In the genomic region with DNA sequence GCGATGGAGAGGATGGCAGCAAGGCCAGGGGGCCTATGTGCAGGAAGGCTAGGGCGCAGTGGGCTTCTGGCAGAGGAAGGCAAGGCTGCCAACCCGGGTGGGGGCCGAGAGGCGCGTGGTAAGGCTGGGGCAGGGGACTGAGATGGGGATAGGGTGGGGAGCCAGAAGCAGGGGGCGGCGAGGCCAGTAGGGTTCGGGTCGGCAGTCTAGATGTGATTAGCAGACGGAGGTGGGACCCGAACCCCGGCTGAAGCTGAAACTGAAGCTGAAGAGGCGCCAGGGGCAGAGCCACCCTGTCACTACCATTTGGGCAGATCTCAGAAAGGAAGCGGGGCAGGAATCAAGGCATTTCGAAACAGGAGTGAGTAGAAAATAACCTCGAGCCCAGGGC, we compare ENCODE assay signal across 8 cellular contexts. TPM values are rescaled to one million over a fixed set of nuclear protein-coding genes. Genes with fewer than 3 reads are reported as not detected.
DNase-seq lines count a peak whose midpoint lies in the region; ATAC-seq and TF ChIP-seq lines count a peak whose summit lies in the region.

No MANE protein-coding gene starts in this region.

- H3K4me2 ChIP-seq in DND-41 (ENCODE audit: insufficient read depth, low read length) (peak overlapping the region; percentile 97), IMR-90 (ENCODE audit: low read depth, low read length) (peak overlapping the region; percentile 77)

- H3K36me3 Mint-ChIP-seq in naive thymus-derived CD4-positive, alpha-beta T cell: peaks cover 0 to 26% (median 3%) of the 10 kb centered on the region in 5 donors

- H3K27ac Mint-ChIP-seq in naive thymus-derived CD4-positive, alpha-beta T cell: peak overlapping the region; percentile 52 to 93 (median 77)

- no peak overlapping the region for H3K18ac ChIP-seq in IMR-90 (ENCODE audit: low read depth, low read length)

- TF ChIP-seq POLR2A in IMR-90 (IDR thresholded peaks at IDR 0.05; ENCODE audit: low read depth, low read length) (no peak), suprapubic skin (IDR thresholded peaks at IDR 0.05) (no peak)

- peak overlapping the region; percentile 75 for H3K23ac ChIP-seq in IMR-90 (ENCODE audit: low read depth, low read length)

- no peak for TF ChIP-seq RAD21 in IMR-90 (IDR thresholded peaks at IDR 0.05; ENCODE audit: low read length)

- no peak overlapping the region for H4K91ac ChIP-seq in IMR-90 (ENCODE audit: insufficient read depth, low read depth, low read length)

- peak; percentile 50 for ATAC-seq in DND-41 (ENCODE audit: insufficient read depth, low read depth)
- ATAC-seq in GM21447 (IDR thresholded peaks at IDR 0.05; ENCODE audit: unreplicated experiment): peak; percentile 14
- peak; percentile 9; the same call in 1 of the 2 replicates for ATAC-seq in IMR-90 (ENCODE audit: low read depth)
- ATAC-seq in naive thymus-derived CD4-positive, alpha-beta T cell: peak; percentile 20

- dilution Hi-C loops in IMR-90 (cut with HindIII; ENCODE audit: low sequenced_read_pairs, unreplicated experiment): no loop called here

- H3K4me1 ChIP-seq in DND-41 (ENCODE audit: insufficient read depth, low read length) (peaks cover 34% of the 10 kb centered on the region), IMR-90 (ENCODE audit: control insufficient read depth, insufficient read depth, low read length) (no peaks in the 10 kb centered on the region), suprapubic skin (peaks cover 16% of the 10 kb centered on the region)
- H3K4me1 ChIP-seq in naive thymus-derived CD4-positive, alpha-beta T cell (ENCODE audit: control insufficient read depth in 2 of 2, insufficient read depth in 2 of 2, low read length in 2 of 2): peaks cover 14 to 18% of the 10 kb centered on the region in 2 donors

- peaks cover 0 to 4% (median 0%) of the 10 kb centered on the region in 11 donors for H3K9me3 Mint-ChIP-seq in naive thymus-derived CD4-positive, alpha-beta T cell

- no peak overlapping the region for H2BK120ac ChIP-seq in IMR-90 (ENCODE audit: low read depth, low read length)

- H4K20me1 ChIP-seq in DND-41 (ENCODE audit: insufficient read depth, low read length) (no peaks in the 10 kb centered on the region), IMR-90 (ENCODE audit: insufficient read depth, low read length) (peaks cover 6% of the 10 kb centered on the region; the same call in 1 of the 2 replicates)

- H3K27me3 Mint-ChIP-seq in naive thymus-derived CD4-positive, alpha-beta T cell: peaks cover 0 to 10% (median 0%) of the 10 kb centered on the region in 5 donors

- H4K5ac ChIP-seq in IMR-90 (ENCODE audit: low read depth, low read length): no peak overlapping the region

- peak; percentile 58 for DNase-seq in DND-41
- DNase-seq in IMR-90: no peak
- peak; percentile 23 for DNase-seq in activated CD4-positive, alpha-beta T cell treated with anti-CD3 and anti-CD28 coated beads, Interleukin-2, amount 50 U/mL, for 1 hour
- no peak for DNase-seq in epithelial cell of proximal tubule (ENCODE audit: low read depth)
- peak in 1 of 9 donors; percentile 19 for DNase-seq in naive thymus-derived CD4-positive, alpha-beta T cell
- DNase-seq in suprapubic skin (ENCODE audit: low spot score in 2 of 2): peak in 1 of 2 donors; percentile 56
- DNase-seq in cerebellar nuclear complex (lab: John Stamatoyannopoulos, UW): no peak

- H2AK5ac ChIP-seq in IMR-90 (ENCODE audit: low read depth, low read length): no peak overlapping the region

- WGBS in IMR-90 (ENCODE audit: extremely low coverage in 2 of 2, insufficient read length in 1 of 2), 2 experiments: 0% methylated on average over 2 of the region's 17 CpGs; no CpG with 5 or more reads in 1 of the 2 experiments
- WGBS in suprapubic skin: under 1% methylated on average over 17 of the region's 17 CpGs

- H4K8ac ChIP-seq in IMR-90 (ENCODE audit: low read depth in 2 of 2, low read length in 2 of 2): peak overlapping the region in 1 of 2 experiments; percentile 38; a peak in 2 of 4 replicates

- H3K4me3 ChIP-seq in DND-41 (ENCODE audit: low read depth in 1 of 2, low read length in 2 of 2) (peak overlapping the region; percentile 71), IMR-90 (ENCODE audit: insufficient read depth, low read depth, low read length) (peak overlapping the region; percentile 86), epithelial cell of proximal tubule (ENCODE audit: low read depth, low read length) (peak overlapping the region; percentile 90), suprapubic skin (peak overlapping the region; percentile 67)
- H3K4me3 ChIP-seq in naive thymus-derived CD4-positive, alpha-beta T cell (ENCODE audit: low read length): peak overlapping the region; percentile 99

- H2BK5ac ChIP-seq in IMR-90 (ENCODE audit: low read depth, low read length, poor library complexity, severe bottlenecking): no peak overlapping the region

- peak overlapping the region; percentile 88 for H2AFZ ChIP-seq in DND-41 (ENCODE audit: low read depth, low read length)
- peak overlapping the region; percentile 96 for H2AFZ ChIP-seq in IMR-90 (replicated peaks; ENCODE audit: low read length, poor library complexity)

- TF ChIP-seq CTCF in DND-41 (IDR thresholded peaks at IDR 0.05; ENCODE audit: borderline replicate concordance, extremely low read depth, low read length, poor library complexity, severe bottlenecking) (no peak), IMR-90 (conservative IDR thresholded peaks at IDR 0.05; ENCODE audit: low read depth, low read length) (no peak), epithelial cell of proximal tubule (conservative IDR thresholded peaks at IDR 0.05; ENCODE audit: low read depth, low read length) (no peak), suprapubic skin (IDR thresholded peaks at IDR 0.05) (no peak)

- peak overlapping the region in 7 of 10 donors; percentile 88 to 97 (median 93) for H3K4me3 Mint-ChIP-seq in naive thymus-derived CD4-positive, alpha-beta T cell

- H3K79me2 ChIP-seq in DND-41 (ENCODE audit: insufficient read depth, low read length): peaks cover 48% of the 10 kb centered on the region

- peaks cover 20 to 45% (median 39%) of the 10 kb centered on the region in 7 donors for H3K4me1 Mint-ChIP-seq in naive thymus-derived CD4-positive, alpha-beta T cell

- in situ Hi-C loops in IMR-90 (cut with MboI; ENCODE audit: low sequenced_read_pairs): no loop called here

- no peak for TF ChIP-seq EP300 in suprapubic skin (IDR thresholded peaks at IDR 0.05)

- H2AK9ac ChIP-seq in IMR-90 (replicated peaks; ENCODE audit: low read depth, low read length, poor library complexity): peak overlapping the region; percentile 74

- H3K9me3 ChIP-seq in DND-41 (ENCODE audit: insufficient read depth, low read length, severe bottlenecking) (no peaks in the 10 kb centered on the region), IMR-90 (ENCODE audit: control insufficient read depth, insufficient read depth, low read length) (no peaks in the 10 kb centered on the region), suprapubic skin (no peaks in the 10 kb centered on the region)
- H3K9me3 ChIP-seq in naive thymus-derived CD4-positive, alpha-beta T cell (ENCODE audit: control insufficient read depth in 2 of 3, low read length in 3 of 3): no peaks in the 10 kb centered on the region

- CTCF ChIA-PET in IMR-90 (lab: Yijun Ruan, JAX): interaction anchor here (0.6 kb wide), 1 partner anchor 76 kb away, joined by 3 read pairs; no protein-coding TSS in a partner anchor
- CTCF ChIA-PET in naive thymus-derived CD4-positive, alpha-beta T cell (lab: Charles Lee): interaction anchor here (1.4 to 1.9 kb wide), 3 partner anchors 54 to 60 kb away, joined by 3 to 5 read pairs (median 4); a partner anchor contains a TSS

- 0 out of 2 replicates have a peak, but pooled peaks cover 5% of the 10 kb centered on the region for H3K36me3 ChIP-seq in DND-41 (ENCODE audit: insufficient read depth, low read length)
- no peaks in the 10 kb centered on the region for H3K36me3 ChIP-seq in IMR-90 (ENCODE audit: control insufficient read depth, insufficient read depth, low read length)
- peaks cover 0 to 5% (median 0%) of the 10 kb centered on the region in 3 experiments for H3K36me3 ChIP-seq in naive thymus-derived CD4-positive, alpha-beta T cell (ENCODE audit: control insufficient read depth in 2 of 3, insufficient read depth in 3 of 3, low read length in 3 of 3)
- no peaks in the 10 kb centered on the region for H3K36me3 ChIP-seq in suprapubic skin

- H2BK20ac ChIP-seq in IMR-90 (ENCODE audit: low read depth, low read length): no peak overlapping the region

- intact Hi-C loops in IMR-90 (cut with micrococcal nuclease): loop anchor here (2.0 kb wide), 1 partner anchor 56 kb away; a partner anchor contains a TSS
- intact Hi-C loops in naive thymus-derived CD4-positive, alpha-beta T cell (cut with micrococcal nuclease): loop anchor here (2.0 to 5.0 kb wide), 6 partner anchors 240 to 1716 kb away; a partner anchor contains a TSS

- no TSS peak for BruUV-seq in IMR-90 (replicated peaks; lab: Mats Ljungman, UMichigan)

- H3K9ac ChIP-seq in DND-41 (ENCODE audit: low read depth, low read length) (peak overlapping the region; percentile 82), IMR-90 (ENCODE audit: low read depth, low read length) (peak overlapping the region; percentile 66)

- peaks cover 7 to 13% of the 10 kb centered on the region in 2 experiments; a peak in 3 of 4 replicates for H3K79me1 ChIP-seq in IMR-90 (ENCODE audit: low read depth in 1 of 2, low read length in 2 of 2)

- H3K4ac ChIP-seq in IMR-90 (ENCODE audit: low read depth, low read length): peak overlapping the region; percentile 18; the same call in 1 of the 2 replicates

- H3K27me3 ChIP-seq in DND-41 (ENCODE audit: insufficient read depth, low read length, poor library complexity) (no peaks in the 10 kb centered on the region), IMR-90 (ENCODE audit: control insufficient read depth, insufficient read depth, low read length) (peaks cover 7% of the 10 kb centered on the region), suprapubic skin (no peaks in the 10 kb centered on the region)
- H3K27me3 ChIP-seq in naive thymus-derived CD4-positive, alpha-beta T cell (ENCODE audit: control insufficient read depth in 2 of 2, insufficient read depth in 2 of 2, low read length in 2 of 2): no peaks in the 10 kb centered on the region

- peak overlapping the region; percentile 76 for H3K27ac ChIP-seq in DND-41 (ENCODE audit: low read length)
- H3K27ac ChIP-seq in IMR-90 (ENCODE audit: insufficient read depth, low read length): peak overlapping the region; percentile 23
- peak overlapping the region; percentile 87 for H3K27ac ChIP-seq in naive thymus-derived CD4-positive, alpha-beta T cell (ENCODE audit: low read depth, low read length)
- peak overlapping the region; percentile 75 for H3K27ac ChIP-seq in suprapubic skin

- POLR2A ChIA-PET in IMR-90 (lab: Charles Lee; ENCODE audit: unreplicated experiment): no interaction called here
- POLR2A ChIA-PET in naive thymus-derived CD4-positive, alpha-beta T cell (lab: Charles Lee): interaction anchor here (1.0 to 2.0 kb wide), 4 partner anchors 40 to 83 kb away, joined by 3 to 9 read pairs (median 4); a partner anchor contains a TSS

- no peak overlapping the region for H2BK15ac ChIP-seq in IMR-90 (ENCODE audit: low read depth, low read length)

- H3K9me1 ChIP-seq in IMR-90 (ENCODE audit: insufficient read depth, low read length): peaks cover 3% of the 10 kb centered on the region

- no peak overlapping the region for H3K56ac ChIP-seq in IMR-90 (ENCODE audit: extremely low read depth, insufficient read depth, low read length)

- peak overlapping the region; percentile 75 for H3K14ac ChIP-seq in IMR-90 (replicated peaks; ENCODE audit: low read depth, low read length)

RNA-seq across cellular contexts. Expression of a gene that starts 0.5 kb away (rescaled TPM):
- total RNA-seq in IMR-90 (2012; rRNA removed) (5.0 and 6.9 TPM in 2 replicates), epithelial cell of proximal tubule (9.9 and 10.1 TPM in 2 replicates), suprapubic skin (10 to 100 TPM in 1 of 4 donors, 1 to 10 TPM in 3; 5.3 to 11.2 (median 7.9) TPM)
- polyA plus RNA-seq in IMR-90 (2012; rRNA removed): 1.9 and 2.2 TPM in 2 replicates
- 0.73 and 0.78 TPM in 2 replicates for polyA plus RNA-seq in IMR-90 (2012; cell fraction: cytosol; rRNA removed)
- 0.91 and 2.9 TPM in 2 replicates for polyA plus RNA-seq in IMR-90 (2012; cell fraction: nucleus; rRNA removed; ENCODE audit: low replicate concordance)
- total RNA-seq in naive thymus-derived CD4-positive, alpha-beta T cell: 10 to 100 TPM in 1 of 5 experiments, 1 to 10 TPM in 4; 5.5 to 18.6 (median 7.0) TPM
- 1 to 10 TPM; 2.4 to 3.1 TPM for polyA plus RNA-seq in naive thymus-derived CD4-positive, alpha-beta T cell

RNA-seq across cellular contexts. Expression of a gene that starts 0.8 kb away (rescaled TPM):
- total RNA-seq in IMR-90 (2012; rRNA removed): 1.3 and 1.7 TPM in 2 replicates
- 0.17 and 0.68 TPM in 2 replicates for polyA plus RNA-seq in IMR-90 (2012; rRNA removed)
- 0.03 and 0.17 TPM in 2 replicates for polyA plus RNA-seq in IMR-90 (2012; cell fraction: cytosol; rRNA removed)
- polyA plus RNA-seq in IMR-90 (2012; cell fraction: nucleus; rRNA removed; ENCODE audit: low replicate concordance): 0.02 and 0.17 TPM in 2 replicates
- total RNA-seq in epithelial cell of proximal tubule: 0.40 and 0.58 TPM in 2 replicates
- total RNA-seq in naive thymus-derived CD4-positive, alpha-beta T cell: under 1 TPM in 3 of 5 experiments, not detected in 2; 0.27 to 0.46 (median 0.42) TPM
- polyA plus RNA-seq in naive thymus-derived CD4-positive, alpha-beta T cell: not detected
- under 1 TPM in 1 of 4 donors, not detected in 3; 0.93 TPM for total RNA-seq in suprapubic skin

RNA-seq across cellular contexts. Expression of a gene that starts 46.9 kb away (rescaled TPM):
- total RNA-seq in IMR-90 (2012; rRNA removed): under 0.01 TPM in 2 replicates
- polyA plus RNA-seq in IMR-90 (2012; rRNA removed): 0.06 and 0.14 TPM in 2 replicates
- not detected in 2 replicates for polyA plus RNA-seq in IMR-90 (2012; cell fraction: cytosol; rRNA removed)
- 0.20 and 0.47 TPM in 2 replicates for polyA plus RNA-seq in IMR-90 (2012; cell fraction: nucleus; rRNA removed; ENCODE audit: low replicate concordance)
- total RNA-seq in epithelial cell of proximal tubule: not detected in 2 replicates
- 1 to 10 TPM in 1 of 5 experiments, under 1 TPM in 4; 0.32 to 1.1 (median 0.56) TPM for total RNA-seq in naive thymus-derived CD4-positive, alpha-beta T cell
- polyA plus RNA-seq in naive thymus-derived CD4-positive, alpha-beta T cell: not detected
- under 1 TPM in 3 of 4 donors, not detected in 1; 0.38 to 0.47 (median 0.40) TPM for total RNA-seq in suprapubic skin

RNA-seq across cellular contexts. Expression of a gene that starts 55.5 kb away (rescaled TPM):
- total RNA-seq in IMR-90 (2012; rRNA removed): 25.0 and 29.0 TPM in 2 replicates
- polyA plus RNA-seq in IMR-90 (2012; rRNA removed): 19.3 and 19.4 TPM in 2 replicates
- 18.3 and 23.3 TPM in 2 replicates for polyA plus RNA-seq in IMR-90 (2012; cell fraction: cytosol; rRNA removed)
- polyA plus RNA-seq in IMR-90 (2012; cell fraction: nucleus; rRNA removed; ENCODE audit: low replicate concordance): 16.0 and 20.6 TPM in 2 replicates
- 23.8 and 36.1 TPM in 2 replicates for total RNA-seq in epithelial cell of proximal tubule
- total RNA-seq in naive thymus-derived CD4-positive, alpha-beta T cell: 10 to 100 TPM in 3 of 5 experiments, 1 to 10 TPM in 2; 7.1 to 13.4 (median 11.5) TPM
- 1 to 10 TPM; 5.6 to 9.5 TPM for polyA plus RNA-seq in naive thymus-derived CD4-positive, alpha-beta T cell
- total RNA-seq in suprapubic skin: 10 to 100 TPM; 26.1 to 41.1 (median 31.6) TPM

RNA-seq across cellular contexts. Expression of a gene that starts 55.7 kb away (rescaled TPM):
- total RNA-seq in IMR-90 (2012; rRNA removed): 5.8 and 6.5 TPM in 2 replicates
- polyA plus RNA-seq in IMR-90 (2012; rRNA removed): 13.0 and 13.1 TPM in 2 replicates
- 7.4 and 9.6 TPM in 2 replicates for polyA plus RNA-seq in IMR-90 (2012; cell fraction: cytosol; rRNA removed)
- polyA plus RNA-seq in IMR-90 (2012; cell fraction: nucleus; rRNA removed; ENCODE audit: low replicate concordance): 40.0 and 47.7 TPM in 2 replicates
- 15.5 and 17.8 TPM in 2 replicates for total RNA-seq in epithelial cell of proximal tubule
- 10 to 100 TPM in 2 of 5 experiments, 1 to 10 TPM in 3; 6.9 to 15.3 (median 9.4) TPM for total RNA-seq in naive thymus-derived CD4-positive, alpha-beta T cell
- under 1 TPM in 1 of 2 donors, not detected in 1; 0.39 TPM for polyA plus RNA-seq in naive thymus-derived CD4-positive, alpha-beta T cell
- total RNA-seq in suprapubic skin: 10 to 100 TPM; 16.3 to 72.0 (median 19.4) TPM

Comparison
In these comparisons a context has a peak if more than half of its experiments do, and no peak if none do; other contexts are left out.
1. DNase-seq: peak in DND-41 (single experiment) and activated CD4-positive, alpha-beta T cell treated with anti-CD3 and anti-CD28 coated beads, Interleukin-2, amount 50 U/mL, for 1 hour (single experiment); none in IMR-90 (single experiment), epithelial cell of proximal tubule (single experiment) and cerebellar nuclear complex (0 of 2).
2. H3K27ac ChIP-seq: peak in every context shown above with its lines; median percentile 87 in naive thymus-derived CD4-positive, alpha-beta T cell; 76 in DND-41; 75 in suprapubic skin; 23 in IMR-90.
3. Peak in every context shown above with its lines, with median percentiles within 50 percentile points of each other: ATAC-seq and H3K4me3 ChIP-seq.